In genomic region chr2:60438653-60439052, GRCh38 we compare ENCODE assay signal across 1 cellular context.
TF ChIP-seq lines count a peak whose summit lies in the region.

No MANE protein-coding gene starts in this region.

TF ChIP-seq in H1, 55 proteins besides CTCF, POLR2A, EP300 and RAD21:
- no peak for TF ChIP-seq ZNF274 (IDR thresholded peaks at IDR 0.05; ENCODE audit: borderline replicate concordance, extremely low read depth, low read length)
- no peak for TF ChIP-seq ATF3 (IDR thresholded peaks at IDR 0.05; ENCODE audit: insufficient read depth, low read depth, low read length)
- no peak for TF ChIP-seq USF2 (IDR thresholded peaks at IDR 0.05; ENCODE audit: low read length)
- TF ChIP-seq TEAD4 (IDR thresholded peaks at IDR 0.05; ENCODE audit: low read depth, low read length): no peak
TF ChIP-seq in H1: peak in this region for 0.
